11 cellular contexts compared by ENCODE assay signal in the genomic region with DNA sequence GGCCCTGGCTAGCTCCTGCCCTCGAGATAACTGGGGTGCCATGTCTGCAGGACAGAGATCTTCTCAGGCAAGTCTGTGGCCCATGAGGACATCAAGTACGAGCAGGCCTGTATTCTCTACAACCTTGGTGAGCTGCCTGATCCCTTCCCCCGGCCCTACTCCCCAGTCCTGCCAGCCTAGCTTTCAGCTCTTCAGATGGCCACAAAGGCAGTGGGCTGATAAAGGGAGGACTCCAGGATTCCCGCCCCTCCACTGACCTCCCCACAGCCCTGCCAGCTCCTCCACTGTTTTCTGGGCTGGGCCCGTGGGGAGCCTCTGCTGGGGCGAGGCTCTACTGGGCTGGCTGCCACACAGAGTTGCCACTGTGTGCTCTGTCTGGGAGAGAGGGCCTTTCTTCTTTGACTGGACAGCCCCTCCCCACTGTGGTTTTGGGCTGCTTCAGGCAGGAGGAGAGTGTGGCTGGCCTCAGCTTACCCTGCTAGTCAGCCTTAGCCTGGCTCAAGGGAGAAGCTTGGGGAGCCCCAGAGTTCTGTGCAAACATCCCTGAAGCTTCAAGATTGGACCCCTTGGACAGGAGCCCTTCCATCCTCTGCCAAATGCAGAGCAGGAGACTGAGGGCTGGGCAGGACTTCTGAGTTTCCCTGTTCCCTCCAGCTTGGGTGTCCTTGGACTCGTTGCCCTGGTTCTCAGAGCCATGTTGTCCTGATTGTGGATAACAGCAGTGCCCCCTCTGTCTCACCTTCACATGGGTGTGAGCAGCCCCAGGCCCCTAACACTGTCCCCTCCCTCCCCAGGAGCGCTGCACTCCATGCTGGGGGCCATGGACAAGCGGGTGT. TPM values are rescaled to one million over a fixed set of nuclear protein-coding genes. Genes with fewer than 3 reads are reported as not detected.
A peak's percentile ranks its signal among the peaks of the same experiment; 100 is the strongest.
DNase-seq lines count a peak whose midpoint lies in the region; ATAC-seq lines count a peak whose summit lies in the region.
"Had no signal": no experiment of that assay in that cellular context is flagged by ENCODE, and none has a peak within 500 bp of the region (broad histone marks: within the 10 kb centered on the region; RNA-seq: fewer than 3 reads in every experiment).

No MANE protein-coding gene starts in this region.

- no peak for ATAC-seq in HG02642 (IDR thresholded peaks at IDR 0.05; ENCODE audit: poor library complexity, unreplicated experiment)

- H3K4me3 Mint-ChIP-seq in activated CD4-positive, alpha-beta T cell treated with anti-CD3 and anti-CD28 coated beads, Interleukin-2, amount 10 ng/mL, durations not matched to agents 7 days and 5 days, result no peak overlapping the region

- no peak overlapping the region for H3K27ac Mint-ChIP-seq in activated CD4-positive, alpha-beta T cell treated with anti-CD3 and anti-CD28 coated beads, Interleukin-2, amount 10 ng/mL, durations not matched to agents 7 days and 5 days

- H3K27me3 ChIP-seq in layer of hippocampus (ENCODE audit: control insufficient read depth, insufficient read depth, low read length), result no peaks in the 10 kb centered on the region
- H3K27me3 ChIP-seq: SJCRH30 had no signal

- H3K4me1 Mint-ChIP-seq in activated CD4-positive, alpha-beta T cell treated with anti-CD3 and anti-CD28 coated beads, Interleukin-2, amount 10 ng/mL, durations not matched to agents 7 days and 5 days, result peaks cover 8% of the 10 kb centered on the region

- no peaks in the 10 kb centered on the region for H3K27me3 Mint-ChIP-seq in activated CD4-positive, alpha-beta T cell treated with anti-CD3 and anti-CD28 coated beads, Interleukin-2, amount 10 ng/mL, durations not matched to agents 7 days and 5 days

- POLR2A ChIA-PET in activated CD4-positive, alpha-beta T cell treated with anti-CD3 and anti-CD28 coated beads, Interleukin-2, amount 10 ng/mL, durations not matched to agents 7 days and 5 days (lab: Charles Lee), result no interaction called here

- H3K27ac ChIP-seq in layer of hippocampus (ENCODE audit: low read depth, low read length), result peak overlapping the region; percentile 82
- H3K27ac ChIP-seq: SJCRH30 had no signal

- no peaks in the 10 kb centered on the region for H3K9me3 Mint-ChIP-seq in activated CD4-positive, alpha-beta T cell treated with anti-CD3 and anti-CD28 coated beads, Interleukin-2, amount 10 ng/mL, durations not matched to agents 7 days and 5 days

- peaks cover 4% of the 10 kb centered on the region for H3K36me3 Mint-ChIP-seq in activated CD4-positive, alpha-beta T cell treated with anti-CD3 and anti-CD28 coated beads, Interleukin-2, amount 10 ng/mL, durations not matched to agents 7 days and 5 days (ENCODE audit: low read depth)

- CTCF ChIA-PET in activated CD4-positive, alpha-beta T cell treated with anti-CD3 and anti-CD28 coated beads, Interleukin-2, amount 10 ng/mL, durations not matched to agents 7 days and 5 days (lab: Charles Lee), result interaction anchor here (0.7 to 3.0 kb wide), 3 partner anchors 8 to 16 kb away, joined by 3 to 12 read pairs (median 3); no protein-coding TSS in a partner anchor

- DNase-seq in LHCN-M2 (ENCODE audit: low read depth), result peak; percentile 30
- DNase-seq in dedifferentiated amniotic fluid mesenchymal stem cell (ENCODE audit: extremely low spot score), result peak; percentile 66
- DNase-seq in stromal cell of bone marrow (ENCODE audit: low read depth), result peak; percentile 64
- DNase-seq in NCI-H774 (lab: John Stamatoyannopoulos, UW), result no peak
- no peak for DNase-seq in activated CD4-positive, alpha-beta T cell treated with anti-CD3 and anti-CD28 coated beads, Interleukin-2, amount 10 ng/mL, durations not matched to agents 7 days and 5 days
- no peak for DNase-seq in DMS 273 treated with DMSO at 0.1 percent for 48 hours (lab: John Stamatoyannopoulos, UW)
- DNase-seq: NCI-H1417, retina, SJCRH30 had no signal

RNA-seq across cellular contexts. Expression of a gene that starts 24.4 kb away (rescaled TPM):
- 15.2 and 16.7 TPM in 2 replicates for total RNA-seq in LHCN-M2 (2014; rRNA removed)
- 31.5 TPM for polyA plus RNA-seq in LHCN-M2 (2012)
- 10 to 100 TPM; 27.4 to 34.9 TPM for total RNA-seq in activated CD4-positive, alpha-beta T cell treated with anti-CD3 and anti-CD28 coated beads, Interleukin-2, amount 10 ng/mL, durations not matched to agents 7 days and 5 days

Comparison
In these comparisons a context has a peak if more than half of its experiments do, and no peak if none do; other contexts are left out.
1. DNase-seq: peak in LHCN-M2 (single experiment), dedifferentiated amniotic fluid mesenchymal stem cell (single experiment) and stromal cell of bone marrow (single experiment); none in NCI-H774 (single experiment), activated CD4-positive, alpha-beta T cell treated with anti-CD3 and anti-CD28 coated beads, Interleukin-2, amount 10 ng/mL, durations not matched to agents 7 days and 5 days (single experiment) and DMS 273 treated with DMSO at 0.1 percent for 48 hours (single experiment).